21 cellular contexts compared by ENCODE assay signal in genomic region chr18:61274561-61274960, GRCh38. TPM values are rescaled to one million over a fixed set of nuclear protein-coding genes. Genes with fewer than 3 reads are reported as not detected.
A peak's percentile ranks its signal among the peaks of the same experiment; 100 is the strongest.
DNase-seq lines count a peak whose midpoint lies in the region; ATAC-seq and TF ChIP-seq lines count a peak whose summit lies in the region.
"Had no signal": no experiment of that assay in that cellular context is flagged by ENCODE, and none has a peak within 500 bp of the region (broad histone marks: within the 10 kb centered on the region; RNA-seq: fewer than 3 reads in every experiment).

No MANE protein-coding gene starts in this region.

- H2AFZ ChIP-seq in neural progenitor cell (replicated peaks) = no peak overlapping the region
- H2AFZ ChIP-seq: GM23248 had no signal

- no peaks in the 10 kb centered on the region for H3K27me3 Mint-ChIP-seq in neural progenitor cell (ENCODE audit: insufficient read depth, low read depth)
- no peaks in the 10 kb centered on the region for H3K27me3 Mint-ChIP-seq in CD4-positive, alpha-beta memory T cell
- H3K27me3 Mint-ChIP-seq: IgD-negative memory B cell had no signal

- H3K79me2 ChIP-seq in neural progenitor cell (ENCODE audit: low read depth) = no peaks in the 10 kb centered on the region

- peaks cover 26% of the 10 kb centered on the region for H3F3A ChIP-seq in neural progenitor cell (ENCODE audit: low read depth)

- no peak overlapping the region for H3K4me3 Mint-ChIP-seq in neural progenitor cell
- H3K4me3 Mint-ChIP-seq in CD4-positive, alpha-beta memory T cell = no peak overlapping the region
- H3K4me3 Mint-ChIP-seq: CD14-positive monocyte; CD8-positive, alpha-beta T cell; IgD-negative memory B cell had no signal

- no peaks in the 10 kb centered on the region for H3K36me3 Mint-ChIP-seq in neural progenitor cell
- H3K36me3 Mint-ChIP-seq in CD4-positive, alpha-beta memory T cell = no peaks in the 10 kb centered on the region
- no peaks in the 10 kb centered on the region for H3K36me3 Mint-ChIP-seq in activated naive CD4-positive, alpha-beta T cell treated with anti-CD3 and anti-CD28 coated beads, Interleukin-2, amount 50 U/mL, for 72 hours
- H3K36me3 Mint-ChIP-seq: CD14-positive monocyte; CD8-positive, alpha-beta T cell; IgD-negative memory B cell had no signal

- H3K4me1 ChIP-seq in HUES6 (ENCODE audit: control insufficient read depth, insufficient read depth, low read length) = peaks cover 20% of the 10 kb centered on the region
- peaks cover 31% of the 10 kb centered on the region for H3K4me1 ChIP-seq in neural progenitor cell
- H3K4me1 ChIP-seq in CD4-positive, alpha-beta memory T cell (ENCODE audit: insufficient read depth, low read length) = no peaks in the 10 kb centered on the region
- H3K4me1 ChIP-seq: BLaER1 had no signal

- H3K4me2 ChIP-seq in neural progenitor cell = peak overlapping the region; percentile 55
- H3K4me2 ChIP-seq: BLaER1 had no signal

- H3K9ac ChIP-seq in HUES6 (ENCODE audit: low read length) (no peak overlapping the region), neural progenitor cell (no peak overlapping the region)
- H3K9ac ChIP-seq: BLaER1, GM23248 had no signal

- POLR2A ChIA-PET in CD4-positive, alpha-beta memory T cell (lab: Charles Lee; ENCODE audit: partially characterized antibody) = no interaction called here

- H3K9me3 ChIP-seq in HUES6 (ENCODE audit: control insufficient read depth, insufficient read depth, low read depth, low read length) (no peaks in the 10 kb centered on the region), neural progenitor cell (ENCODE audit: low read depth) (no peaks in the 10 kb centered on the region)
- no peaks in the 10 kb centered on the region for H3K9me3 ChIP-seq in CD4-positive, alpha-beta memory T cell (ENCODE audit: control insufficient read depth in 1 of 2, low read length in 2 of 2)
- H3K9me3 ChIP-seq: BLaER1 had no signal

- H3K36me3 ChIP-seq in HUES6 (ENCODE audit: control insufficient read depth, insufficient read depth, low read length) (no peaks in the 10 kb centered on the region), neural progenitor cell (no peaks in the 10 kb centered on the region)
- no peaks in the 10 kb centered on the region for H3K36me3 ChIP-seq in CD4-positive, alpha-beta memory T cell (ENCODE audit: insufficient read depth, low read length)
- H3K36me3 ChIP-seq: BLaER1 had no signal

- no peaks in the 10 kb centered on the region for H4K20me1 ChIP-seq in neural progenitor cell (ENCODE audit: low read depth)
- H4K20me1 ChIP-seq: BLaER1 had no signal

- H3K27me3 ChIP-seq in HUES6 (ENCODE audit: control insufficient read depth, insufficient read depth, low read length) (no peaks in the 10 kb centered on the region), neural progenitor cell (no peaks in the 10 kb centered on the region)
- H3K27me3 ChIP-seq in CD4-positive, alpha-beta memory T cell (ENCODE audit: insufficient read depth, low read length) = no peaks in the 10 kb centered on the region
- H3K27me3 ChIP-seq: BLaER1 had no signal

- intact Hi-C loops in CD4-positive, alpha-beta memory T cell (cut with micrococcal nuclease) = no loop called here

- ATAC-seq in HG03520 (IDR thresholded peaks at IDR 0.05; ENCODE audit: unreplicated experiment) = no peak
- no peak for ATAC-seq in activated naive CD4-positive, alpha-beta T cell treated with anti-CD3 and anti-CD28 coated beads, Interleukin-2, amount 50 U/mL, for 72 hours
- ATAC-seq: CD8-positive, alpha-beta T cell; HepG2 had no signal

- no peak overlapping the region for H3K27ac Mint-ChIP-seq in neural progenitor cell
- H3K27ac Mint-ChIP-seq in CD4-positive, alpha-beta memory T cell = no peak overlapping the region
- H3K27ac Mint-ChIP-seq in activated naive CD4-positive, alpha-beta T cell treated with anti-CD3 and anti-CD28 coated beads, Interleukin-2, amount 50 U/mL, for 72 hours = no peak overlapping the region
- H3K27ac Mint-ChIP-seq: CD14-positive monocyte; CD8-positive, alpha-beta T cell; IgD-negative memory B cell had no signal

- peak overlapping the region; percentile 48; the same call in 1 of the 2 replicates for H3K27ac ChIP-seq in HUES6 (ENCODE audit: low read depth, low read length)
- H3K27ac ChIP-seq in neural progenitor cell = peak overlapping the region; percentile 82
- no peak overlapping the region for H3K27ac ChIP-seq in CD4-positive, alpha-beta memory T cell (ENCODE audit: low read depth, low read length)
- H3K27ac ChIP-seq: BLaER1, GM23248, HL-60 had no signal

- CTCF ChIA-PET in CD4-positive, alpha-beta memory T cell (lab: Charles Lee; ENCODE audit: partially characterized antibody) = no interaction called here

- no peak overlapping the region for H3K4me3 ChIP-seq in HUES6 (ENCODE audit: low read depth, low read length)
- no peak overlapping the region for H3K4me3 ChIP-seq in neural progenitor cell
- no peak overlapping the region for H3K4me3 ChIP-seq in CD4-positive, alpha-beta memory T cell (ENCODE audit: low read length in 2 of 2)
- H3K4me3 ChIP-seq: BLaER1, GM23248 had no signal

- H3K4me1 Mint-ChIP-seq in neural progenitor cell = peaks cover 3% of the 10 kb centered on the region
- no peaks in the 10 kb centered on the region for H3K4me1 Mint-ChIP-seq in CD4-positive, alpha-beta memory T cell
- H3K4me1 Mint-ChIP-seq: CD14-positive monocyte, IgD-negative memory B cell had no signal

- H3K9me3 Mint-ChIP-seq in neural progenitor cell = no peaks in the 10 kb centered on the region
- peaks cover 0 to 9% (median 3%) of the 10 kb centered on the region in 8 donors for H3K9me3 Mint-ChIP-seq in CD4-positive, alpha-beta memory T cell
- H3K9me3 Mint-ChIP-seq in activated naive CD4-positive, alpha-beta T cell treated with anti-CD3 and anti-CD28 coated beads, Interleukin-2, amount 50 U/mL, for 72 hours = peaks cover 17 to 19% of the 10 kb centered on the region in 2 donors

- no peak for TF ChIP-seq CTCF in neural progenitor cell (IDR thresholded peaks at IDR 0.05)

- DNase-seq in ELF-1 (ENCODE audit: low read depth, low spot score) (peak; percentile 31), iPS DF 4.7 (ENCODE audit: extremely low read depth, low spot score) (peak; percentile 7), neural progenitor cell (ENCODE audit: low spot score) (peak; percentile 67)
- DNase-seq in CD4-positive, alpha-beta memory T cell = no peak
- no peak for DNase-seq in activated naive CD4-positive, alpha-beta T cell treated with anti-CD3 and anti-CD28 coated beads, Interleukin-2, amount 50 U/mL, for 72 hours (ENCODE audit: low spot score in 2 of 2)
- DNase-seq: 8988T; CD8-positive, alpha-beta T cell; DMS 273 treated with DMSO at 0.1 percent for 48 hours; DMS53; DND-41; EL; GM23248; HCEC 1CT had no signal

RNA-seq across cellular contexts. Expression of gene CDH20, which starts 58.7 kb away (rescaled TPM):
- 1.6 and 1.9 TPM in 2 replicates for total RNA-seq in neural progenitor cell (ENCODE audit: low replicate concordance)
- not detected for total RNA-seq in CD4-positive, alpha-beta memory T cell
- not detected for polyA plus RNA-seq in CD4-positive, alpha-beta memory T cell
- total RNA-seq in activated naive CD4-positive, alpha-beta T cell treated with anti-CD3 and anti-CD28 coated beads, Interleukin-2, amount 50 U/mL, for 72 hours = under 1 TPM; 0.09 to 0.14 TPM
- total RNA-seq: GM23248, HepG2 had no signal
- polyA plus RNA-seq: AG04450, CD14-positive monocyte, GM23248, HepG2, IgD-negative memory B cell had no signal

Comparison
In these comparisons a context has a peak if more than half of its experiments do, and no peak if none do; other contexts are left out.
1. DNase-seq: peak in ELF-1 (single experiment), iPS DF 4.7 (single experiment) and neural progenitor cell (single experiment); none in CD4-positive, alpha-beta memory T cell (0 of 5) and activated naive CD4-positive, alpha-beta T cell treated with anti-CD3 and anti-CD28 coated beads, Interleukin-2, amount 50 U/mL, for 72 hours (0 of 2).